Comparison of ENCODE assay signal across 16 cellular contexts in genomic region chr1:26582053-26582835, GRCh38. TPM values are rescaled to one million over a fixed set of nuclear protein-coding genes. Genes with fewer than 3 reads are reported as not detected.
A peak's percentile ranks its signal among the peaks of the same experiment; 100 is the strongest.
DNase-seq lines count a peak whose midpoint lies in the region; ATAC-seq lines count a peak whose summit lies in the region.
"Had no signal": no experiment of that assay in that cellular context is flagged by ENCODE, and none has a peak within 500 bp of the region (broad histone marks: within the 10 kb centered on the region; RNA-seq: fewer than 3 reads in every experiment).

No MANE protein-coding gene starts in this region.

- no peak for DNase-seq in activated naive CD4-positive, alpha-beta T cell treated with anti-CD3 and anti-CD28 coated beads, Interleukin-2, amount 50 U/mL, for 72 hours (ENCODE audit: low spot score in 2 of 2)
- DNase-seq in activated naive CD4-positive, alpha-beta T cell treated with Interleukin-2 at 50 U/mL for 16 hours, result no peak
- DNase-seq in M059J (ENCODE audit: low read depth), result peak; percentile 54
- DNase-seq in amniotic epithelial cell (ENCODE audit: low read depth), result peak; percentile 59
- no peak for DNase-seq in stimulated activated naive CD8-positive, alpha-beta T cell treated with anti-CD3 and anti-CD28 coated beads, Interleukin-15, amount 100 ng/mL, for 72 hours
- DNase-seq in effector memory CD4-positive, alpha-beta T cell, result no peak
- DNase-seq in GF-D8 (lab: John Stamatoyannopoulos, UW), result no peak
- DNase-seq: dermis blood vessel endothelial cell, NCI-H146, NCI-H345, retina had no signal

- H3K36me3 ChIP-seq in effector memory CD4-positive, alpha-beta T cell (ENCODE audit: control insufficient read depth, insufficient read depth, low read length), result no peaks in the 10 kb centered on the region
- H3K36me3 ChIP-seq: esophagus muscularis mucosa, suprapubic skin had no signal

- peak in 1 of 2 donors; percentile 14 for ATAC-seq in activated naive CD4-positive, alpha-beta T cell treated with anti-CD3 and anti-CD28 coated beads, Interleukin-2, amount 50 U/mL, for 72 hours
- ATAC-seq in stimulated activated naive CD8-positive, alpha-beta T cell treated with anti-CD3 and anti-CD28 coated beads, Interleukin-15, amount 100 ng/mL, for 72 hours, result no peak
- ATAC-seq in GM19455 (IDR thresholded peaks at IDR 0.05; ENCODE audit: unreplicated experiment), result no peak
- ATAC-seq: WTC11 had no signal

- peak overlapping the region; percentile 51 to 77 for H3K27ac Mint-ChIP-seq in activated naive CD4-positive, alpha-beta T cell treated with anti-CD3 and anti-CD28 coated beads, Interleukin-2, amount 50 U/mL, for 72 hours
- H3K27ac Mint-ChIP-seq in stimulated activated naive CD8-positive, alpha-beta T cell treated with anti-CD3 and anti-CD28 coated beads, Interleukin-15, amount 100 ng/mL, for 72 hours, result peak overlapping the region; percentile 89 to 92
- H3K27ac Mint-ChIP-seq: memory B cell, WTC11 had no signal

- no peaks in the 10 kb centered on the region for H3K4me1 ChIP-seq in effector memory CD4-positive, alpha-beta T cell (ENCODE audit: control insufficient read depth, insufficient read depth, low read length, poor library complexity, severe bottlenecking)
- H3K4me1 ChIP-seq: esophagus muscularis mucosa, suprapubic skin had no signal

- no peaks in the 10 kb centered on the region for H3K27me3 Mint-ChIP-seq in stimulated activated naive CD8-positive, alpha-beta T cell treated with anti-CD3 and anti-CD28 coated beads, Interleukin-15, amount 100 ng/mL, for 72 hours
- H3K27me3 Mint-ChIP-seq: memory B cell had no signal

- H3K9me3 Mint-ChIP-seq in activated naive CD4-positive, alpha-beta T cell treated with anti-CD3 and anti-CD28 coated beads, Interleukin-2, amount 50 U/mL, for 72 hours, result no peaks in the 10 kb centered on the region
- H3K9me3 Mint-ChIP-seq in stimulated activated naive CD8-positive, alpha-beta T cell treated with anti-CD3 and anti-CD28 coated beads, Interleukin-15, amount 100 ng/mL, for 72 hours, result no peaks in the 10 kb centered on the region
- H3K9me3 Mint-ChIP-seq: memory B cell, WTC11 had no signal

- H3K27ac ChIP-seq in effector memory CD4-positive, alpha-beta T cell (ENCODE audit: insufficient read depth, low read length, poor library complexity, severe bottlenecking), result no peak overlapping the region
- H3K27ac ChIP-seq: esophagus muscularis mucosa, suprapubic skin had no signal

- no peaks in the 10 kb centered on the region for H3K36me3 Mint-ChIP-seq in activated naive CD4-positive, alpha-beta T cell treated with anti-CD3 and anti-CD28 coated beads, Interleukin-2, amount 50 U/mL, for 72 hours
- H3K36me3 Mint-ChIP-seq: memory B cell, WTC11 had no signal

- no peaks in the 10 kb centered on the region for H3K9me3 ChIP-seq in effector memory CD4-positive, alpha-beta T cell (ENCODE audit: control insufficient read depth, low read length)
- H3K9me3 ChIP-seq: esophagus muscularis mucosa, suprapubic skin had no signal

- H3K4me3 ChIP-seq in effector memory CD4-positive, alpha-beta T cell (ENCODE audit: insufficient read depth, low read depth, low read length, poor library complexity, severe bottlenecking), result no peak overlapping the region
- H3K4me3 ChIP-seq: esophagus muscularis mucosa, suprapubic skin had no signal

- H3K27me3 ChIP-seq in effector memory CD4-positive, alpha-beta T cell (replicated peaks; ENCODE audit: control insufficient read depth, insufficient read depth, low read length, poor library complexity, severe bottlenecking), result no peaks in the 10 kb centered on the region
- H3K27me3 ChIP-seq: esophagus muscularis mucosa, suprapubic skin had no signal

- H3K4me1 Mint-ChIP-seq in stimulated activated naive CD8-positive, alpha-beta T cell treated with anti-CD3 and anti-CD28 coated beads, Interleukin-15, amount 100 ng/mL, for 72 hours, result peaks cover 71% of the 10 kb centered on the region
- H3K4me1 Mint-ChIP-seq: WTC11 had no signal

- peak overlapping the region; percentile 56 to 57 for H3K4me3 Mint-ChIP-seq in stimulated activated naive CD8-positive, alpha-beta T cell treated with anti-CD3 and anti-CD28 coated beads, Interleukin-15, amount 100 ng/mL, for 72 hours
- H3K4me3 Mint-ChIP-seq: memory B cell, WTC11 had no signal

RNA-seq across cellular contexts. Expression of gene RPS6KA1, which starts 52.7 kb away (rescaled TPM):
- 100 to 1,000 TPM; 154 to 197 TPM for total RNA-seq in activated naive CD4-positive, alpha-beta T cell treated with anti-CD3 and anti-CD28 coated beads, Interleukin-2, amount 50 U/mL, for 72 hours
- total RNA-seq in M059J (2014; rRNA removed; shearing (Covaris generic)), result 24.8 and 34.2 TPM in 2 replicates

Comparison
In these comparisons a context has a peak if more than half of its experiments do, and no peak if none do; other contexts are left out.
1. DNase-seq: peak in M059J (single experiment) and amniotic epithelial cell (single experiment); none in activated naive CD4-positive, alpha-beta T cell treated with anti-CD3 and anti-CD28 coated beads, Interleukin-2, amount 50 U/mL, for 72 hours (0 of 2), activated naive CD4-positive, alpha-beta T cell treated with Interleukin-2 at 50 U/mL for 16 hours (single experiment), stimulated activated naive CD8-positive, alpha-beta T cell treated with anti-CD3 and anti-CD28 coated beads, Interleukin-15, amount 100 ng/mL, for 72 hours (0 of 2), effector memory CD4-positive, alpha-beta T cell (0 of 3) and GF-D8 (single experiment).